Comparison of ENCODE assay signal across 1 cellular context in genomic region chr6:168536665-168537249, GRCh38.
TF ChIP-seq lines count a peak whose summit lies in the region.

No MANE protein-coding gene starts in this region.

TF ChIP-seq in SK-N-SH treated with all-trans-retinoic acid at 6 μM for 48 hours, 23 proteins besides CTCF, POLR2A, EP300 and RAD21 (continued from another document):
- TF ChIP-seq CSRNP3 (CRISPR knock-in tag; IDR thresholded peaks at IDR 0.05) (no peak), TSHZ2 (CRISPR knock-in tag; IDR thresholded peaks at IDR 0.05) (no peak)
